ENCODE assay signal across 14 cellular contexts in genomic region chr11:134119094-134119493, GRCh38. TPM values are rescaled to one million over a fixed set of nuclear protein-coding genes. Genes with fewer than 3 reads are reported as not detected.
DNase-seq lines count a peak whose midpoint lies in the region; ATAC-seq and TF ChIP-seq lines count a peak whose summit lies in the region.
"Had no signal": no experiment of that assay in that cellular context is flagged by ENCODE, and none has a peak within 500 bp of the region (broad histone marks: within the 10 kb centered on the region; RNA-seq: fewer than 3 reads in every experiment).

No MANE protein-coding gene starts in this region.

- no peak overlapping the region for H3K9ac ChIP-seq in colonic mucosa (ENCODE audit: low read depth in 2 of 2, low read length in 2 of 2)

- H3K4me1 ChIP-seq in left ventricle myocardium inferior (peaks cover 73% of the 10 kb centered on the region), colonic mucosa (no peaks in the 10 kb centered on the region), mesodermal cell (ENCODE audit: control insufficient read depth, insufficient read depth, low read length, poor library complexity, severe bottlenecking) (peaks cover 62% of the 10 kb centered on the region), transverse colon (peaks cover 0 to 16% (median 7%) of the 10 kb centered on the region in 4 donors)

- H3K27ac ChIP-seq in left ventricle myocardium inferior (replicated peaks) = peak overlapping the region; percentile 92
- H3K27ac ChIP-seq in colonic mucosa = peak overlapping the region; percentile 61
- peak overlapping the region; percentile 96 for H3K27ac ChIP-seq in mesodermal cell (ENCODE audit: low read depth, low read length, severe bottlenecking)
- H3K27ac ChIP-seq in transverse colon = peak overlapping the region; percentile 79 to 85 (median 83)
- H3K27ac ChIP-seq: HL-60 had no signal

- WGBS in mesodermal cell (ENCODE audit: insufficient coverage in 2 of 2), 2 experiments = 100% methylated on average over 1 of the region's 3 CpGs; no CpG with 5 or more reads in 1 of the 2 experiments
- 71 to 78% methylated on average over 1 to 3 of the region's 3 CpGs for WGBS in transverse colon (ENCODE audit: low coverage in 1 of 2), 2 donors

- H3K4me3 ChIP-seq in left ventricle myocardium inferior (no peak overlapping the region), colonic mucosa (no peak overlapping the region), mesodermal cell (ENCODE audit: extremely low read depth, insufficient read depth, low read length, poor library complexity, severe bottlenecking) (no peak overlapping the region), transverse colon (no peak overlapping the region)

- intact Hi-C loops in left ventricle myocardium inferior (cut with micrococcal nuclease) = no loop called here
- intact Hi-C loops in Right ventricle myocardium inferior (cut with DNase I) = loop anchor here (5.0 kb wide), 1 partner anchor 162 kb away; the partner anchor contains the start of gene IGSF9B
- intact Hi-C loops in colonic mucosa (cut with DNase I) = no loop called here
- intact Hi-C loops in transverse colon (cut with DNase I; ENCODE audit: low total_unique reads) = no loop called here

- no peak for TF ChIP-seq CTCF in left ventricle myocardium inferior (IDR thresholded peaks at IDR 0.05; ENCODE audit: borderline replicate concordance)
- TF ChIP-seq CTCF in colonic mucosa (IDR thresholded peaks at IDR 0.05) = no peak
- no peak for TF ChIP-seq CTCF in transverse colon (IDR thresholded peaks at IDR 0.05)

- in situ Hi-C loops in transverse colon (cut with MboI; ENCODE audit: low pct_ligation_motif_present in 1 of 4, low pct_unique_long_range_greater_than_20kb in 1 of 4, low sequenced_read_pairs in 3 of 4) = no loop called here

- DNase-seq in left ventricle myocardium inferior = no peak
- no peak for DNase-seq in Right ventricle myocardium inferior (ENCODE audit: missing footprints)
- no peak for DNase-seq in colonic mucosa
- no peak for DNase-seq in transverse colon
- DNase-seq in HuH-7.5 (ENCODE audit: low spot score) = no peak
- no peak for DNase-seq in activated effector memory CD4-positive, alpha-beta T cell treated with anti-CD3 and anti-CD28 coated beads, Interleukin-2, amount 50 U/mL, for 16 hours
- DNase-seq: activated T-cell treated with anti-CD3 and anti-CD28 coated beads, Interleukin-2, amount 50 U/mL, for 1 hour; naive B cell; NCI-H510A; Right ventricle myocardium superior; stimulated activated CD4-positive, alpha-beta T cell treated with anti-CD3 and anti-CD28 coated beads, Interleukin-1b, Interleukin-23, amount 100 ng/mL, for 48 hours had no signal

- H3K9me3 ChIP-seq in left ventricle myocardium inferior (replicated peaks) (no peaks in the 10 kb centered on the region), colonic mucosa (no peaks in the 10 kb centered on the region), mesodermal cell (ENCODE audit: control insufficient read depth, low read length) (no peaks in the 10 kb centered on the region), transverse colon (no peaks in the 10 kb centered on the region)

- H3K36me3 ChIP-seq in left ventricle myocardium inferior (no peaks in the 10 kb centered on the region), colonic mucosa (no peaks in the 10 kb centered on the region), mesodermal cell (ENCODE audit: control insufficient read depth, insufficient read depth, low read length) (peaks cover 19% of the 10 kb centered on the region), transverse colon (no peaks in the 10 kb centered on the region)

- H3K27me3 ChIP-seq in left ventricle myocardium inferior (ENCODE audit: low read depth) (no peaks in the 10 kb centered on the region), colonic mucosa (peaks cover 4% of the 10 kb centered on the region), transverse colon (peaks cover 15% of the 10 kb centered on the region)

- no peak for TF ChIP-seq EP300 in transverse colon (IDR thresholded peaks at IDR 0.05; ENCODE audit: low read depth)

- no peak for TF ChIP-seq POLR2A in transverse colon (IDR thresholded peaks at IDR 0.05)

- no peak for ATAC-seq in Right ventricle myocardium inferior
- no peak for ATAC-seq in GM21367 (IDR thresholded peaks at IDR 0.05; ENCODE audit: unreplicated experiment)

RNA-seq across cellular contexts. Expression of gene JAM3, which starts 50.2 kb away (rescaled TPM):
- total RNA-seq in left ventricle myocardium inferior (36.2 TPM), Right ventricle myocardium inferior (22.5 TPM), colonic mucosa (10 to 100 TPM in 1 of 2 donors, 1 to 10 TPM in 1; 3.5 to 14.5 TPM), transverse colon (10 to 100 TPM in 3 of 4 donors, 1 to 10 TPM in 1; 7.8 to 56.9 (median 13.8) TPM)
- 135 TPM for polyA plus RNA-seq in mesodermal cell (2013, experiment 1 of 2)
- 118 TPM for polyA plus RNA-seq in mesodermal cell (2013, experiment 2 of 2)
